ENCODE assay signal across 18 cellular contexts in the genomic region with DNA sequence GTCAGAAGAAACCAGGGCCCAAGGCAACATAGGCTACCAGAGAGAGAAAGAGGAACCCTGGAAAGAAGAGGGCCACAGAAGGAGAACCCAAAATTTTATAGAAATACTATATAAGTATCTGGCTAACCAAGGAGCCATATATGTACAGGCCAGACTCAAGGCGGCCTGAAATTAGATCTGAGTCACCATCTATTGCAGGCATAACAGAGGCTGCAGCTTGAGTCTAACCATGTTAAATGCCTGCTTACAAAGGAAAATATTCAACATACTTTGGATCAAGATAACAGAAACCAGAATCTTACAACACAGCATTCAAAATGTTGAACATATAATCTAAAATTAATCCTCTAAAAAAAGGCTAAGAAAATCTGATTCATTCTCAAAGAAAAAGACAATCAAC. TPM values are rescaled to one million over a fixed set of nuclear protein-coding genes. Genes with fewer than 3 reads are reported as not detected.
"Had no signal": no experiment of that assay in that cellular context is flagged by ENCODE, and none has a peak within 500 bp of the region (broad histone marks: within the 10 kb centered on the region; RNA-seq: fewer than 3 reads in every experiment).

No MANE protein-coding gene starts in this region.

- H3K27me3 ChIP-seq: SJSA1 had no signal

- H3K9me3 ChIP-seq: MG63, SJSA1 had no signal

- H3K4me1 ChIP-seq: SJSA1 had no signal

- H3K36me3 ChIP-seq: MG63, SJSA1 had no signal

- H3K4me3 ChIP-seq: MG63, SJSA1, SK-N-MC had no signal

- DNase-seq: KBM-7, MG63, NCI-H1092, NCI-H1436, NCI-H187, NCI-H2029, NCI-H2081 treated with DMSO at 0.1 percent for 48 hours, NCI-H226, NCI-H510A, NCI-H524 treated with DMSO at 0.1 percent for 48 hours, NCI-H69, NCI-H774, Right ventricle myocardium superior, RPMI8226, SIG-M5 had no signal

- H3K27ac ChIP-seq: SJSA1, SK-N-MC had no signal

RNA-seq across cellular contexts. Expression of gene IGSF11, which starts 23.1 kb away (rescaled TPM):
- total RNA-seq: HT-29 had no signal
